9 cellular contexts compared by ENCODE assay signal in the genomic region with DNA sequence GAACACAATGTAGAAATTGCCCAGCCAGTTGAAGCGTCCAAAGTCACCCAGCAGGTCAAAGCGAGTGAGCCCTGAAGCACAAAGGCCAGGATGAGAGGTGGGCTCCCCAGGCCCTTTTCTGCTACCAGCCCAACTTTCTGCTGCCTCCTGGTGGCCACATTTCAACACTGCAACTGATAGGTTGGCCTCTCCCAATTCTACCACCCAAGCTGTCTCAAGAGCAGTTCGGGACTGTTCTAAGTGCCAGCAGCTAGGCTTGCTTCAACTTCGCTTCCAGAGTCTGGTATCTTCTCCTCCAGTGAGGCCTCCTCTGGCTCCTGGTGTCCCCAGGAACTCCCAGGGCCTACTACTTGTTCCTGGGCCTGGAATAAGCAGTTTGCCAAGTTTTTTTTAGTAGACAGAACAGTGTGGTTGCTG. TPM values are rescaled to one million over a fixed set of nuclear protein-coding genes. Genes with fewer than 3 reads are reported as not detected.
DNase-seq lines count a peak whose midpoint lies in the region; ATAC-seq and TF ChIP-seq lines count a peak whose summit lies in the region.
"Had no signal": no experiment of that assay in that cellular context is flagged by ENCODE, and none has a peak within 500 bp of the region (broad histone marks: within the 10 kb centered on the region; RNA-seq: fewer than 3 reads in every experiment).

No MANE protein-coding gene starts in this region.

- H3K4me1 Mint-ChIP-seq in H9 = peaks cover 15 to 22% of the 10 kb centered on the region in 2 experiments

- H3K9me3 ChIP-seq in H9 (ENCODE audit: control insufficient read depth, low read depth, low read length) = no peaks in the 10 kb centered on the region
- H3K9me3 ChIP-seq in SU-DHL-6 (ENCODE audit: insufficient read depth, low read length) = no peaks in the 10 kb centered on the region

- no peaks in the 10 kb centered on the region for H3K79me1 ChIP-seq in H9 (ENCODE audit: insufficient read depth, low read depth, low read length, poor library complexity, severe bottlenecking)

- H2BK5ac ChIP-seq in H9 (ENCODE audit: insufficient read length, low read length) = no peak overlapping the region

- H4K20me1 ChIP-seq in H9 (ENCODE audit: control insufficient read depth, insufficient read depth, insufficient read length) = no peaks in the 10 kb centered on the region
- no peaks in the 10 kb centered on the region for H4K20me1 ChIP-seq in SU-DHL-6 (ENCODE audit: low read depth, low read length)

- H3K9ac ChIP-seq in H9 (ENCODE audit: extremely low read depth, insufficient read length, low read length) (no peak overlapping the region), SU-DHL-6 (ENCODE audit: low read length) (no peak overlapping the region)

- H4K5ac ChIP-seq in H9 (ENCODE audit: insufficient read length, low read depth, low read length) = no peak overlapping the region

- H3K36me3 Mint-ChIP-seq in H9 (ENCODE audit: insufficient read depth in 1 of 3, low read depth in 3 of 3) = peaks cover 2 to 56% (median 45%) of the 10 kb centered on the region in 3 experiments; a peak in 6 of 7 replicates

- peak; percentile 90 for TF ChIP-seq CTCF in H9 (conservative IDR thresholded peaks at IDR 0.05)
- TF ChIP-seq CTCF in SU-DHL-6 (IDR thresholded peaks at IDR 0.05; ENCODE audit: insufficient read depth, low read length, poor library complexity, severe bottlenecking) = peak; percentile 55

- no peaks in the 10 kb centered on the region for H3K36me3 ChIP-seq in SU-DHL-6 (ENCODE audit: low read length)

- no peak overlapping the region for H4K8ac ChIP-seq in H9 (replicated peaks; ENCODE audit: insufficient read length, low read depth, low read length)

- no peak overlapping the region for H2BK15ac ChIP-seq in H9 (ENCODE audit: low read depth, low read length)

- no peak overlapping the region for H3K4me3 ChIP-seq in SU-DHL-6 (ENCODE audit: insufficient read depth, low read length, poor library complexity, severe bottlenecking)

- H2AFZ ChIP-seq in H9 (ENCODE audit: low read length) (no peak overlapping the region), SU-DHL-6 (ENCODE audit: low read depth, low read length, severe bottlenecking) (no peak overlapping the region)

- no peak overlapping the region for H4K91ac ChIP-seq in H9 (ENCODE audit: insufficient read length, low read depth, low read length)

- no peaks in the 10 kb centered on the region for H3F3A ChIP-seq in SU-DHL-6 (ENCODE audit: insufficient read depth)

- no peaks in the 10 kb centered on the region; a peak in 1 of 5 replicates for H3K9me3 Mint-ChIP-seq in H9
- H3K9me3 Mint-ChIP-seq: IgD-negative memory B cell had no signal

- H3K56ac ChIP-seq in H9 (ENCODE audit: insufficient read length, low read depth, low read length) = no peak overlapping the region

- H2BK20ac ChIP-seq in H9 (ENCODE audit: low read depth, low read length, poor library complexity, severe bottlenecking) = no peak overlapping the region

- H3K4me1 ChIP-seq in H9 (ENCODE audit: insufficient read depth, low read length) = no peaks in the 10 kb centered on the region

- no peak overlapping the region for H3K27ac ChIP-seq in H9 (ENCODE audit: insufficient read length, low read depth, low read length)
- H3K27ac ChIP-seq in SU-DHL-6 (ENCODE audit: low read depth, low read length) = no peak overlapping the region

- peaks cover 6% of the 10 kb centered on the region for H3K23me2 ChIP-seq in H9 (ENCODE audit: insufficient read length, low read depth, low read length, poor library complexity, severe bottlenecking)

- no peak overlapping the region for H3K18ac ChIP-seq in H9 (ENCODE audit: insufficient read length, low read depth, low read length)

- no peak overlapping the region for H2BK12ac ChIP-seq in H9 (ENCODE audit: insufficient read length, low read depth, low read length)

- H3K27ac Mint-ChIP-seq in H9 = peak overlapping the region in 2 of 3 experiments; percentile 34 to 68; a peak in 2 of 7 replicates

- no CpG with 5 or more reads among the region's 4 CpGs for WGBS in H9 (ENCODE audit: extremely low coverage, insufficient read length, low lambda C conversion rate)

- no peak for ATAC-seq in GM18511 (IDR thresholded peaks at IDR 0.05; ENCODE audit: unreplicated experiment)

- H3K79me2 ChIP-seq in H9 (ENCODE audit: insufficient read depth, low read length) (no peaks in the 10 kb centered on the region), SU-DHL-6 (ENCODE audit: insufficient read depth, low read length) (no peaks in the 10 kb centered on the region)

- peak in 8 of 14 donors; percentile 6 to 49 (median 20) for DNase-seq in C1 segment of cervical spinal cord (lab: John Stamatoyannopoulos, UW)
- peak; percentile 87 for DNase-seq in H9
- DNase-seq in activated naive CD8-positive, alpha-beta T cell treated with anti-CD3 and anti-CD28 coated beads, Interleukin-2, amount 50 U/mL, for 16 hours (ENCODE audit: low read depth, low spot score) = peak; percentile 42
- peak; percentile 28 to 32 for DNase-seq in hippocampal formation (lab: John Stamatoyannopoulos, UW)
- peak; percentile 74 for DNase-seq in stimulated activated CD4-positive, alpha-beta T cell treated with anti-CD3 and anti-CD28 coated beads, Interleukin-15, amount 100 ng/mL, for 24 hours
- no peak for DNase-seq in NCI-H187 treated with DMSO at 0.1 percent for 48 hours (lab: John Stamatoyannopoulos, UW)

- H3K27me3 Mint-ChIP-seq in H9 (ENCODE audit: low read depth) = peaks cover 29% of the 10 kb centered on the region

- H3K4me2 ChIP-seq in H9 (ENCODE audit: insufficient read depth, insufficient read length, low read length) = no peak overlapping the region
- no peak overlapping the region for H3K4me2 ChIP-seq in SU-DHL-6 (ENCODE audit: low read depth, low read length, poor library complexity, severe bottlenecking)

- H3K4me3 Mint-ChIP-seq in H9 = no peak overlapping the region

- H3K4ac ChIP-seq in H9 (ENCODE audit: low read depth, low read length) = no peak overlapping the region

- H3T11ph ChIP-seq in H9 (ENCODE audit: low read length) = no peak overlapping the region

- H3K14ac ChIP-seq in H9 (ENCODE audit: insufficient read depth, low read length) = no peak overlapping the region

- no peak overlapping the region for H2BK120ac ChIP-seq in H9 (ENCODE audit: low read depth, low read length, poor library complexity, severe bottlenecking)

- H3K27me3 ChIP-seq in H9 (ENCODE audit: insufficient read depth, low read length) = peaks cover 20% of the 10 kb centered on the region; the same call in 1 of the 2 replicates
- no peaks in the 10 kb centered on the region for H3K27me3 ChIP-seq in SU-DHL-6 (ENCODE audit: low read length)

- no peak overlapping the region for H2AK5ac ChIP-seq in H9 (ENCODE audit: insufficient read length, low read length)

- no peak overlapping the region for H3K23ac ChIP-seq in H9 (ENCODE audit: insufficient read length, low read depth, low read length)

- H3K9me2 ChIP-seq in SU-DHL-6 (replicated peaks; ENCODE audit: insufficient read depth, low read length) = no peaks in the 10 kb centered on the region

RNA-seq across cellular contexts. Expression of a gene that starts 3.4 kb away (rescaled TPM):
- 0.13 and 0.20 TPM in 2 replicates for total RNA-seq in H9 (2021)

RNA-seq across cellular contexts. Expression of a gene that starts 12.6 kb away (rescaled TPM):
- total RNA-seq in H9 (2021) = 50.4 and 55.1 TPM in 2 replicates

RNA-seq across cellular contexts. Expression of a gene that starts 28.3 kb away (rescaled TPM):
- 4.0 and 4.1 TPM in 2 replicates for total RNA-seq in H9 (2021)

RNA-seq across cellular contexts. Expression of a gene that starts 33.2 kb away (rescaled TPM):
- total RNA-seq in H9 (2021) = 2,063 and 2,102 TPM in 2 replicates

RNA-seq across cellular contexts. Expression of a gene that starts 37.4 kb away (rescaled TPM):
- 83.9 and 93.7 TPM in 2 replicates for total RNA-seq in H9 (2021)
